In the genomic region with DNA sequence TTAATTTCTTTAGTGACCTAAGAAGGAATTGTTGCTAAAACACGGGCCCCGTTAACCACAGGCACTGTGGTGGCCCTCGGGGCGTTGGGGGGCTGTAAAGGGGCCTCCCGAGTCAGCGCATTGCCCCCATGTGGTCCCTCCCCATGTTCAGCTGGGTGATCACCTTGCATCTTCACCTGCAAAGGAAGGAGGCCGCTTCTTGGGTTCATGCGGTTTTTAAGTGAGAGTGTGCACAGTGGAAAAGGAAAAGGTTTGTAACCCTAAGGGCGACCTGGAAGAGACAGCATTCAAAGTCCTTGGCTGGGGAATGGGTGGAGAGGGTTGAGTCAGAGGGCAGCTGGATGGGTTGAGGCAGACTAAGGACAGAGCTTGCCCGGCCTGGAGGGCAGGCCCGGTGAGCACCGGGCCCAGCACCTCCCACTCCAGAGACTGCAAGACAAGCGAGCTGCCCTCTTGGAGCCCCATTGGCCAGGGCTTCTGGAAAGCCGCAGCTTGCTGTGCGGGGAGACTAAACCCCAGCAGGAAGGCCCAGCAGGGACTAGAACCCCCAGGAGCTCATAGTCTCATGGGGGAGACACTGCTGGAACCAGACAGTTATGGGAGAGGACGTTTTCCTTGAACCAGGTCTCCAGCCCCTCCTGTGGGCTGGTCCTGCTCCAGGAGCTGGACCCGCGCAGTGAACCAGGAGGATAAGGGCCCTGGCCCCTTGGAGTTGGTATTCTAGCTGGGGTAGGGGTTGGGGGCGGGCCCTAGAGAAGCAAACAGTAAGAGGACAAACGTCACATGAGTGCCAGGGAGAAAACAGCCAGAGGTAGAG, we compare ENCODE assay signal across 9 cellular contexts. TPM values are rescaled to one million over a fixed set of nuclear protein-coding genes. Genes with fewer than 3 reads are reported as not detected.
DNase-seq lines count a peak whose midpoint lies in the region; ATAC-seq and TF ChIP-seq lines count a peak whose summit lies in the region.
"Had no signal": no experiment of that assay in that cellular context is flagged by ENCODE, and none has a peak within 500 bp of the region (broad histone marks: within the 10 kb centered on the region; RNA-seq: fewer than 3 reads in every experiment).

No MANE protein-coding gene starts in this region.

- H3K27me3 ChIP-seq in mucosa of stomach (ENCODE audit: control insufficient read depth, insufficient read depth, low read length) = peaks cover 6% of the 10 kb centered on the region
- no peaks in the 10 kb centered on the region for H3K27me3 ChIP-seq in vagina
- H3K27me3 ChIP-seq: cardiac muscle cell had no signal

- no peak for TF ChIP-seq POLR2A in vagina (IDR thresholded peaks at IDR 0.05)

- peaks cover under 1 to 12% of the 10 kb centered on the region in 2 donors for H3K36me3 Mint-ChIP-seq in activated naive CD4-positive, alpha-beta T cell treated with anti-CD3 and anti-CD28 coated beads, Interleukin-2, amount 50 U/mL, for 72 hours
- peaks cover 21% of the 10 kb centered on the region for H3K36me3 Mint-ChIP-seq in activated naive CD4-positive, alpha-beta T cell treated with anti-CD3 and anti-CD28 coated beads for 36 hours (ENCODE audit: low read depth)

- H3K4me3 ChIP-seq in choroid plexus epithelial cell (ENCODE audit: low read depth, low read length) (no peak overlapping the region), mucosa of stomach (ENCODE audit: low read length) (no peak overlapping the region), vagina (no peak overlapping the region)
- H3K4me3 ChIP-seq: cardiac muscle cell had no signal

- H3K27ac Mint-ChIP-seq in activated naive CD4-positive, alpha-beta T cell treated with anti-CD3 and anti-CD28 coated beads, Interleukin-2, amount 50 U/mL, for 72 hours = peak overlapping the region; percentile 76 to 92
- no peak overlapping the region for H3K27ac Mint-ChIP-seq in activated naive CD4-positive, alpha-beta T cell treated with anti-CD3 and anti-CD28 coated beads for 36 hours

- H3K36me3 ChIP-seq in mucosa of stomach (ENCODE audit: control insufficient read depth, insufficient read depth, low read length) = peaks cover 18% of the 10 kb centered on the region
- peaks cover 0 to 17% of the 10 kb centered on the region in 2 donors for H3K36me3 ChIP-seq in vagina

- H3K9me3 Mint-ChIP-seq in activated naive CD4-positive, alpha-beta T cell treated with anti-CD3 and anti-CD28 coated beads, Interleukin-2, amount 50 U/mL, for 72 hours = no peaks in the 10 kb centered on the region
- H3K9me3 Mint-ChIP-seq in activated naive CD4-positive, alpha-beta T cell treated with anti-CD3 and anti-CD28 coated beads for 36 hours = no peaks in the 10 kb centered on the region

- H3K4me1 Mint-ChIP-seq in activated naive CD4-positive, alpha-beta T cell treated with anti-CD3 and anti-CD28 coated beads for 36 hours (ENCODE audit: low read depth) = peaks cover 41% of the 10 kb centered on the region

- H3K27ac ChIP-seq in vagina = peak overlapping the region; percentile 79
- H3K27ac ChIP-seq: cardiac muscle cell had no signal

- peak in 1 of 2 donors; percentile 54 for DNase-seq in activated naive CD4-positive, alpha-beta T cell treated with anti-CD3 and anti-CD28 coated beads, Interleukin-2, amount 50 U/mL, for 72 hours (ENCODE audit: low spot score in 2 of 2)
- no peak for DNase-seq in activated naive CD4-positive, alpha-beta T cell treated with anti-CD3 and anti-CD28 coated beads for 36 hours
- DNase-seq in choroid plexus epithelial cell (ENCODE audit: low read depth) (peak; percentile 42), vagina (ENCODE audit: extremely low spot score in 2 of 2) (peak in 1 of 2 donors; percentile 87), NCI-H510A (lab: John Stamatoyannopoulos, UW) (no peak)

- peaks cover 22% of the 10 kb centered on the region for H3K4me1 ChIP-seq in mucosa of stomach (ENCODE audit: control insufficient read depth, insufficient read depth, low read length)
- peaks cover 49% of the 10 kb centered on the region for H3K4me1 ChIP-seq in vagina

- ATAC-seq in activated naive CD4-positive, alpha-beta T cell treated with anti-CD3 and anti-CD28 coated beads, Interleukin-2, amount 50 U/mL, for 72 hours = peak in 1 of 2 donors; percentile 2
- ATAC-seq in HG03196 (IDR thresholded peaks at IDR 0.05; ENCODE audit: unreplicated experiment) (no peak), GM18868 (IDR thresholded peaks at IDR 0.05; ENCODE audit: unreplicated experiment) (no peak)

- no peak overlapping the region for H3K4me3 Mint-ChIP-seq in activated naive CD4-positive, alpha-beta T cell treated with anti-CD3 and anti-CD28 coated beads for 36 hours

- CTCF ChIA-PET in activated naive CD4-positive, alpha-beta T cell treated with anti-CD3 and anti-CD28 coated beads for 36 hours (lab: Charles Lee) = interaction anchor here (0.7 to 4.1 kb wide), 27 partner anchors 8 to 1090 kb away, joined by 3 to 40 read pairs (median 4); a partner anchor contains a TSS

- TF ChIP-seq CTCF in choroid plexus epithelial cell (conservative IDR thresholded peaks at IDR 0.05; ENCODE audit: low read depth, low read length) (no peak), vagina (IDR thresholded peaks at IDR 0.05) (no peak)

- H3K27me3 Mint-ChIP-seq in activated naive CD4-positive, alpha-beta T cell treated with anti-CD3 and anti-CD28 coated beads for 36 hours (ENCODE audit: low read depth) = no peaks in the 10 kb centered on the region

- no peaks in the 10 kb centered on the region for H3K9me3 ChIP-seq in mucosa of stomach (ENCODE audit: control insufficient read depth, low read length)
- H3K9me3 ChIP-seq in vagina = no peaks in the 10 kb centered on the region

- peak overlapping the region; percentile 9 for H3K9ac ChIP-seq in mucosa of stomach (ENCODE audit: low read length)

- intact Hi-C loops in activated naive CD4-positive, alpha-beta T cell treated with anti-CD3 and anti-CD28 coated beads for 36 hours (cut with micrococcal nuclease) = loop anchor here (1.0 to 10.0 kb wide), 5 partner anchors 58 to 1090 kb away; no protein-coding TSS in a partner anchor
- intact Hi-C loops in vagina (cut with DNase I) = loop anchor here (5.0 to 10.0 kb wide), 2 partner anchors 955 to 1087 kb away; no protein-coding TSS in a partner anchor

RNA-seq across cellular contexts. Expression of a gene that starts 59.2 kb away (rescaled TPM):
- under 1 TPM; 0.18 to 0.32 TPM for total RNA-seq in activated naive CD4-positive, alpha-beta T cell treated with anti-CD3 and anti-CD28 coated beads, Interleukin-2, amount 50 U/mL, for 72 hours
- total RNA-seq in activated naive CD4-positive, alpha-beta T cell treated with anti-CD3 and anti-CD28 coated beads for 36 hours = under 1 TPM; 0.47 to 0.69 TPM
- total RNA-seq in vagina = 21.6 TPM

Comparison
In these comparisons a context has a peak if more than half of its experiments do, and no peak if none do; other contexts are left out.
1. RNA of a gene that starts 59.2 kb away (total RNA-seq): 21.6 TPM in vagina (single experiment); 0.47 to 0.69 TPM in activated naive CD4-positive, alpha-beta T cell treated with anti-CD3 and anti-CD28 coated beads for 36 hours and 0.18 to 0.32 TPM in activated naive CD4-positive, alpha-beta T cell treated with anti-CD3 and anti-CD28 coated beads, Interleukin-2, amount 50 U/mL, for 72 hours; every median in the first group is over 10 times any median in the second.